In genomic region chr19:28292822-28293500, GRCh38 we compare ENCODE assay signal across 15 cellular contexts.
DNase-seq lines count a peak whose midpoint lies in the region; TF ChIP-seq lines count a peak whose summit lies in the region.
"Had no signal": no experiment of that assay in that cellular context is flagged by ENCODE, and none has a peak within 500 bp of the region (broad histone marks: within the 10 kb centered on the region; RNA-seq: fewer than 3 reads in every experiment).

No MANE protein-coding gene starts in this region.

- H3K9me3 Mint-ChIP-seq in nephron progenitor cell = no peaks in the 10 kb centered on the region
- peaks cover 10% of the 10 kb centered on the region for H3K9me3 Mint-ChIP-seq in activated CD4-positive, alpha-beta memory T cell treated with anti-CD3 and anti-CD28 coated beads for 36 hours

- intact Hi-C loops in activated CD4-positive, alpha-beta memory T cell treated with anti-CD3 and anti-CD28 coated beads for 36 hours (cut with micrococcal nuclease) = no loop called here

- no peak for TF ChIP-seq CTCF in nephron progenitor cell (IDR thresholded peaks at IDR 0.05)
- TF ChIP-seq CTCF in GM13976 (IDR thresholded peaks at IDR 0.05; ENCODE audit: borderline replicate concordance, control extremely low read depth, extremely low read depth, insufficient read depth, missing control alignments) = no peak

- no peaks in the 10 kb centered on the region for H3K36me3 ChIP-seq in H7 (replicated peaks; ENCODE audit: control insufficient read depth, insufficient read depth, low read length)

- POLR2A ChIA-PET in activated CD4-positive, alpha-beta memory T cell treated with anti-CD3 and anti-CD28 coated beads for 36 hours (lab: Charles Lee) = no interaction called here
- POLR2A ChIA-PET in HEK293T (lab: Yijun Ruan, JAX) = no interaction called here

- H3K27me3 Mint-ChIP-seq in nephron progenitor cell (ENCODE audit: low read depth, poor library complexity) = peaks cover 5% of the 10 kb centered on the region
- H3K27me3 Mint-ChIP-seq in activated CD4-positive, alpha-beta memory T cell treated with anti-CD3 and anti-CD28 coated beads for 36 hours = no peaks in the 10 kb centered on the region

- H3K36me3 Mint-ChIP-seq in nephron progenitor cell (ENCODE audit: low read depth) = no peaks in the 10 kb centered on the region
- H3K36me3 Mint-ChIP-seq in activated CD4-positive, alpha-beta memory T cell treated with anti-CD3 and anti-CD28 coated beads for 36 hours = no peaks in the 10 kb centered on the region

- peak overlapping the region; percentile 73 for H3K27ac Mint-ChIP-seq in nephron progenitor cell
- H3K27ac Mint-ChIP-seq in activated CD4-positive, alpha-beta memory T cell treated with anti-CD3 and anti-CD28 coated beads for 36 hours = no peak overlapping the region

- no peak overlapping the region for H3K4me3 ChIP-seq in H7 (ENCODE audit: insufficient read depth, low read depth, low read length)
- H3K4me3 ChIP-seq: coronary artery, skin epidermis had no signal

- in situ Hi-C loops in GM13976 (cut with MboI; ENCODE audit: low sequenced_read_pairs, unreplicated experiment) = no loop called here

- no peak overlapping the region for H3K4me3 Mint-ChIP-seq in nephron progenitor cell
- no peak overlapping the region for H3K4me3 Mint-ChIP-seq in activated CD4-positive, alpha-beta memory T cell treated with anti-CD3 and anti-CD28 coated beads for 36 hours

- DNase-seq in H7 = peak; percentile 47
- DNase-seq in NCI-H2029 treated with DMSO at 0.1 percent for 48 hours (lab: John Stamatoyannopoulos, UW) = peak; percentile 95
- peak; percentile 9 to 68 for DNase-seq in dermis microvascular lymphatic vessel endothelial cell (ENCODE audit: low read depth in 2 of 2)
- DNase-seq in nephron progenitor cell = no peak
- no peak for DNase-seq in GM13976 (ENCODE audit: low spot score)
- no peak for DNase-seq in activated CD4-positive, alpha-beta memory T cell treated with anti-CD3 and anti-CD28 coated beads for 36 hours
- no peak for DNase-seq in HEK293T (ENCODE audit: extremely low spot score)
- DNase-seq: activated CD8-positive, alpha-beta memory T cell treated with anti-CD3 and anti-CD28 coated beads for 24 hours; DND-41; IMR-90; NCI-H446 treated with DMSO at 0.1 percent for 48 hours; PC-3; stimulated activated CD4-positive, alpha-beta T cell treated with anti-CD3 and anti-CD28 coated beads, Interleukin-4, amount 100 ng/mL, for 4 hours had no signal

- no peaks in the 10 kb centered on the region for H3K27me3 ChIP-seq in H7 (ENCODE audit: control insufficient read depth, insufficient read depth, low read length)

- CTCF ChIA-PET in activated CD4-positive, alpha-beta memory T cell treated with anti-CD3 and anti-CD28 coated beads for 36 hours (lab: Charles Lee) = no interaction called here
- CTCF ChIA-PET in HEK293T (lab: Yijun Ruan, JAX) = no interaction called here

- H3K4me1 Mint-ChIP-seq in nephron progenitor cell = peaks cover 44% of the 10 kb centered on the region
- H3K4me1 Mint-ChIP-seq in activated CD4-positive, alpha-beta memory T cell treated with anti-CD3 and anti-CD28 coated beads for 36 hours (ENCODE audit: low read depth) = no peaks in the 10 kb centered on the region

TF ChIP-seq in HEK293T, 16 proteins besides CTCF, POLR2A, EP300 and RAD21:
- no peak for TF ChIP-seq NFRKB (IDR thresholded peaks at IDR 0.05)
- TF ChIP-seq CTBP1 (IDR thresholded peaks at IDR 0.05; ENCODE audit: borderline replicate concordance) = no peak
- TF ChIP-seq ZNF384 (IDR thresholded peaks at IDR 0.05) = no peak
- no peak for TF ChIP-seq FOXA1 (IDR thresholded peaks at IDR 0.05)
- TF ChIP-seq FOXK2 (IDR thresholded peaks at IDR 0.05) = no peak
- no peak for TF ChIP-seq BHLHE40 (IDR thresholded peaks at IDR 0.05; ENCODE audit: borderline replicate concordance)
- no peak for TF ChIP-seq ARNT (IDR thresholded peaks at IDR 0.05)
- no peak for TF ChIP-seq LEF1 (IDR thresholded peaks at IDR 0.05; ENCODE audit: borderline replicate concordance)
- no peak for TF ChIP-seq ELF4 (IDR thresholded peaks at IDR 0.05)
TF ChIP-seq in HEK293T: peak in this region for 0.

Comparison
In these comparisons a context has a peak if more than half of its experiments do, and no peak if none do; other contexts are left out.
1. DNase-seq: peak in H7 (single experiment), NCI-H2029 treated with DMSO at 0.1 percent for 48 hours (single experiment) and dermis microvascular lymphatic vessel endothelial cell (2 of 2); none in nephron progenitor cell (single experiment), GM13976 (single experiment), activated CD4-positive, alpha-beta memory T cell treated with anti-CD3 and anti-CD28 coated beads for 36 hours (single experiment) and HEK293T (single experiment).